In the genomic region with DNA sequence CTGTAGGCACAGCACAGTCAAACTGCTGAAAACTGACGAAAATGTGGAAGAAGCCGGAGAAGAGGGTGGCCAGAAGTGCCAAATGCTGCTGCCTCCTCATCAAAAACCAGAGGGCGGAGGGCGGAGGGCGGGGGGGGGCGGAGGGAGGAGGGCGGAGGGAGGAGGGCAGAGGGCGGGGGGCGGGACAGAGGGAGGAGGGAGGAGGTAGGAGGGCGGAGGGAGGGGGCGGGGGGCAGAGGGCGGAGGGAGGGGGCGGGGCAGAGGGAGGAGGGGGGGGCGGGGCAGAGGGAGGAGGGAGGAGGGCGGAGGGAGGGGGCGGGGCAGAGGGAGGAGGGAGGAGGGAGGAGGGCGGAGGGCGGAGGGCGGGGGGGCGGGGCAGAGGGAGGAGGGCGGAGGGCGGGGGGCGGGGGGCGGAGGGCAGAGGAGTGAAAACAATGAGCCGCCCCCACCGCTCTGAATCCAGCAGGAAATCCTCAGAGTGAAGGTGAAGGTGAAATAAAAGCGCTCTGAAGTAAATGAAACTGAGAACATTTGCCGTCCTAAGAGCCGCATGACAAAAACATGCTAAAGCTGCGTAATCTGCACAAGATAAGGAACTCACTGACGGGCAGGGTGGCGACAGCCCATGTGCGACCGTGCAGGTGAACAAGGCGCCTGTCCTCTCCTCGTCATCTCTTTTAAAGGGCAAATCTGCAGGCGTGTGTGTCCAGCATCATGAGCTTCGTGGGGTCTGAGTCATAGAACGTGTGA, we compare ENCODE assay signal across 9 cellular contexts. TPM values are rescaled to one million over a fixed set of nuclear protein-coding genes. Genes with fewer than 3 reads are reported as not detected.
A peak's percentile ranks its signal among the peaks of the same experiment; 100 is the strongest.
DNase-seq lines count a peak whose midpoint lies in the region; ATAC-seq lines count a peak whose summit lies in the region.
"Had no signal": no experiment of that assay in that cellular context is flagged by ENCODE, and none has a peak within 500 bp of the region (broad histone marks: within the 10 kb centered on the region; RNA-seq: fewer than 3 reads in every experiment).

No MANE protein-coding gene starts in this region.

- peak overlapping the region; percentile 31 for H3K27ac Mint-ChIP-seq in activated CD4-positive, alpha-beta T cell treated with anti-CD3 and anti-CD28 coated beads, Interleukin-2, amount 10 ng/mL, durations not matched to agents 24 days and 14 days
- H3K27ac Mint-ChIP-seq in effector memory CD8-positive, alpha-beta T cell = peak overlapping the region in 1 of 2 donors; percentile 60

- no peaks in the 10 kb centered on the region for H3K36me3 Mint-ChIP-seq in activated CD4-positive, alpha-beta T cell treated with anti-CD3 and anti-CD28 coated beads, Interleukin-2, amount 10 ng/mL, durations not matched to agents 24 days and 14 days (ENCODE audit: low read depth)
- H3K36me3 Mint-ChIP-seq in effector memory CD8-positive, alpha-beta T cell (ENCODE audit: insufficient read depth) = peaks cover 3% of the 10 kb centered on the region

- peaks cover 15% of the 10 kb centered on the region for H3K9me3 Mint-ChIP-seq in activated CD4-positive, alpha-beta T cell treated with anti-CD3 and anti-CD28 coated beads, Interleukin-2, amount 10 ng/mL, durations not matched to agents 24 days and 14 days
- H3K9me3 Mint-ChIP-seq in effector memory CD8-positive, alpha-beta T cell = peaks cover 0 to 7% of the 10 kb centered on the region in 2 donors

- H3K4me1 Mint-ChIP-seq in activated CD4-positive, alpha-beta T cell treated with anti-CD3 and anti-CD28 coated beads, Interleukin-2, amount 10 ng/mL, durations not matched to agents 24 days and 14 days = peaks cover 3% of the 10 kb centered on the region
- peaks cover 10 to 13% of the 10 kb centered on the region in 2 donors for H3K4me1 Mint-ChIP-seq in effector memory CD8-positive, alpha-beta T cell (ENCODE audit: low read depth in 2 of 2)

- intact Hi-C loops in activated CD4-positive, alpha-beta T cell treated with anti-CD3 and anti-CD28 coated beads, Interleukin-2, amount 10 ng/mL, durations not matched to agents 24 days and 14 days (cut with micrococcal nuclease) = no loop called here

- peak; percentile 32 for ATAC-seq in effector memory CD8-positive, alpha-beta T cell (replicated peaks)
- ATAC-seq in HG02840 (IDR thresholded peaks at IDR 0.05; ENCODE audit: low FRiP score, unreplicated experiment) = no peak
- no peak for ATAC-seq in HG03175 (IDR thresholded peaks at IDR 0.05; ENCODE audit: unreplicated experiment)

- peaks cover 12% of the 10 kb centered on the region for H3K27me3 Mint-ChIP-seq in activated CD4-positive, alpha-beta T cell treated with anti-CD3 and anti-CD28 coated beads, Interleukin-2, amount 10 ng/mL, durations not matched to agents 24 days and 14 days
- peaks cover 21 to 50% of the 10 kb centered on the region in 2 donors for H3K27me3 Mint-ChIP-seq in effector memory CD8-positive, alpha-beta T cell

- DNase-seq in activated CD4-positive, alpha-beta T cell treated with anti-CD3 and anti-CD28 coated beads, Interleukin-2, amount 10 ng/mL, durations not matched to agents 24 days and 14 days = peak; percentile 63
- no peak for DNase-seq in activated CD4-positive, alpha-beta T cell treated with anti-CD3 and anti-CD28 coated beads for 4 hours
- peak; percentile 3 to 21 for DNase-seq in activated CD4-positive, alpha-beta T cell treated with anti-CD3 and anti-CD28 coated beads, Interleukin-2, amount 50 U/mL, for 4 hours
- no peak for DNase-seq in effector memory CD8-positive, alpha-beta T cell
- DNase-seq in stimulated activated CD4-positive, alpha-beta T cell treated with anti-CD3 and anti-CD28 coated beads, Interleukin-4, amount 100 ng/mL, for 4 hours = peak; percentile 29 to 50
- no peak for DNase-seq in retina
- DNase-seq: NCI-H2081 had no signal

- H3K4me3 Mint-ChIP-seq in activated CD4-positive, alpha-beta T cell treated with anti-CD3 and anti-CD28 coated beads, Interleukin-2, amount 10 ng/mL, durations not matched to agents 24 days and 14 days = peak overlapping the region; percentile 37
- H3K4me3 Mint-ChIP-seq in effector memory CD8-positive, alpha-beta T cell = peak overlapping the region; percentile 35 to 68

RNA-seq across cellular contexts. Expression of a gene that starts 22.6 kb away (rescaled TPM):
- not detected in 2 replicates for total RNA-seq in activated CD4-positive, alpha-beta T cell treated with anti-CD3 and anti-CD28 coated beads, Interleukin-2, amount 10 ng/mL, durations not matched to agents 24 days and 14 days

Comparison
In these comparisons a context has a peak if more than half of its experiments do, and no peak if none do; other contexts are left out.
1. DNase-seq: peak in activated CD4-positive, alpha-beta T cell treated with anti-CD3 and anti-CD28 coated beads, Interleukin-2, amount 10 ng/mL, durations not matched to agents 24 days and 14 days (single experiment), activated CD4-positive, alpha-beta T cell treated with anti-CD3 and anti-CD28 coated beads, Interleukin-2, amount 50 U/mL, for 4 hours (2 of 2) and stimulated activated CD4-positive, alpha-beta T cell treated with anti-CD3 and anti-CD28 coated beads, Interleukin-4, amount 100 ng/mL, for 4 hours (2 of 2); none in activated CD4-positive, alpha-beta T cell treated with anti-CD3 and anti-CD28 coated beads for 4 hours (0 of 2), effector memory CD8-positive, alpha-beta T cell (0 of 3) and retina (single experiment).